Comparison of ENCODE assay signal across 13 cellular contexts in the genomic region with DNA sequence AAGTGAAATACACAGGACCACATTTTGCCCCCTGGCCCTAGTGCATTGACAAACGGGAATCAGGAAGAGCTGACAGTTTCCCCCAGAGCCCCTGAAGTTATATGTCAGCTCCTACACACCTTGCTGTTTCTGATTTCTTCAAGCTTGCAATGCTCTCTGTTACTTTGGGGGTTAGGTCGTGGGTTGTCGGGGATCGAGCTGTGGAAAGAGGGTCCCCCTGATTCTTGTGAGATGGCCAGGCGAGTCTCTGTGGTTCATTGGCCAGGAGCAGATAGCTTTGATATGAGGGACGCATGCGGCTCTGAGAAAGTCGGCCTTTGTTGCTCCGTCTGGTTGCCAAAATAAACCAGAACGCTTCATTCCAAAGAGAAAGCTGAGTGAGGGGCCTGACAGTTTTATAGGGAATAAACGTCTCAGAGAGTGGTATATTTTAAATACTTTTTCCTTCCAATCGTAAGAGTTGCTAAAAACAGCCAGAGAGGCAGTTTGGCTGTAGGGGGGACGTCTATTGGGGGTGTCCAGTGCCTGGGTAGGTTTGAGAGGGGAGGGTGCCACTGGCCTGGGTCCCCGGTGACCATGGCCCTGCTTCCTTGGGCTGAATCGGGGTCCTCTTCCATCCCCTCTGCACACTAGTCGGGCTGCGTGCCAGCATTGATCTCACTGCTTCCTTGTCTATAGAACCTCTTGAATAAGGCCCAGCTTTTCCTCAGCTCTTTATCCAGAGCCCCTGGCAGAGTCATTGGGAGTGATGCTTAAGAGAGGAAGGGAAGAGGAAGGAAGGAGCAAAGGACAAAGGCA. TPM values are rescaled to one million over a fixed set of nuclear protein-coding genes. Genes with fewer than 3 reads are reported as not detected.
DNase-seq lines count a peak whose midpoint lies in the region; ATAC-seq lines count a peak whose summit lies in the region.
"Had no signal": no experiment of that assay in that cellular context is flagged by ENCODE, and none has a peak within 500 bp of the region (broad histone marks: within the 10 kb centered on the region; RNA-seq: fewer than 3 reads in every experiment).

No MANE protein-coding gene starts in this region.

- H3K36me3 Mint-ChIP-seq in activated CD4-positive, alpha-beta T cell treated with anti-CD3 and anti-CD28 coated beads, Interleukin-2, amount 10 ng/mL, durations not matched to agents 24 days and 14 days (ENCODE audit: low read depth), result peaks cover 91% of the 10 kb centered on the region
- peaks cover 70% of the 10 kb centered on the region for H3K36me3 Mint-ChIP-seq in T-cell
- peaks cover 94% of the 10 kb centered on the region for H3K36me3 Mint-ChIP-seq in effector memory CD8-positive, alpha-beta T cell (ENCODE audit: insufficient read depth)

- H3K9ac ChIP-seq in rectal smooth muscle tissue (ENCODE audit: low read length), result no peak overlapping the region

- H3K27me3 Mint-ChIP-seq in activated CD4-positive, alpha-beta T cell treated with anti-CD3 and anti-CD28 coated beads, Interleukin-2, amount 10 ng/mL, durations not matched to agents 24 days and 14 days, result no peaks in the 10 kb centered on the region
- no peaks in the 10 kb centered on the region for H3K27me3 Mint-ChIP-seq in T-cell
- no peaks in the 10 kb centered on the region for H3K27me3 Mint-ChIP-seq in effector memory CD8-positive, alpha-beta T cell
- H3K27me3 Mint-ChIP-seq: type B pancreatic cell had no signal

- no peak overlapping the region for H3K4me3 ChIP-seq in rectal smooth muscle tissue (ENCODE audit: low read length)
- H3K4me3 ChIP-seq: body of pancreas, Peyer's patch had no signal

- no peak for DNase-seq in activated CD4-positive, alpha-beta T cell treated with anti-CD3 and anti-CD28 coated beads, Interleukin-2, amount 10 ng/mL, durations not matched to agents 24 days and 14 days
- DNase-seq in activated CD4-positive, alpha-beta T cell treated with anti-CD3 and anti-CD28 coated beads, Interleukin-2, amount 50 U/mL, for 4 hours, result no peak
- DNase-seq in T-cell (peak in 1 of 34 experiments; percentile 7), NCI-H446 (lab: John Stamatoyannopoulos, UW) (no peak), cerebellar nuclear complex (lab: John Stamatoyannopoulos, UW) (no peak)
- no peak for DNase-seq in effector memory CD8-positive, alpha-beta T cell
- DNase-seq: Calu3; stimulated activated CD4-positive, alpha-beta T cell treated with anti-CD3 and anti-CD28 coated beads, Interleukin-12 subunit alpha, Interleukin-12 subunit beta, amount 100 ng/mL, for 4 hours had no signal

- ATAC-seq in T-cell (replicated peaks in 1 of 4), result no peak
- no peak for ATAC-seq in effector memory CD8-positive, alpha-beta T cell (replicated peaks)
- ATAC-seq in HG02610 (IDR thresholded peaks at IDR 0.05; ENCODE audit: unreplicated experiment), result no peak
- ATAC-seq: body of pancreas had no signal

- peak overlapping the region; percentile 64 for H3K4me3 Mint-ChIP-seq in activated CD4-positive, alpha-beta T cell treated with anti-CD3 and anti-CD28 coated beads, Interleukin-2, amount 10 ng/mL, durations not matched to agents 24 days and 14 days
- H3K4me3 Mint-ChIP-seq in T-cell, result peak overlapping the region; percentile 11 to 49 (median 24)
- peak overlapping the region; percentile 61 to 62 for H3K4me3 Mint-ChIP-seq in effector memory CD8-positive, alpha-beta T cell
- H3K4me3 Mint-ChIP-seq: type B pancreatic cell had no signal

- CTCF ChIA-PET in T-cell (lab: Charles Lee), result interaction anchor here in 1 of 2 donors (0.9 to 2.5 kb wide), 3 partner anchors 15 to 185 kb away, joined by 3 to 14 read pairs (median 3); no protein-coding TSS in a partner anchor

- no peaks in the 10 kb centered on the region for H3K27me3 ChIP-seq in rectal smooth muscle tissue (ENCODE audit: control insufficient read depth, insufficient read depth, low read length)
- H3K27me3 ChIP-seq: body of pancreas, Peyer's patch had no signal

- H3K4me1 ChIP-seq in rectal smooth muscle tissue (ENCODE audit: control insufficient read depth, insufficient read depth, low read length), result peaks cover 51% of the 10 kb centered on the region

- peaks cover 76% of the 10 kb centered on the region for H3K4me1 Mint-ChIP-seq in activated CD4-positive, alpha-beta T cell treated with anti-CD3 and anti-CD28 coated beads, Interleukin-2, amount 10 ng/mL, durations not matched to agents 24 days and 14 days
- peaks cover 70 to 85% (median 82%) of the 10 kb centered on the region in 3 donors for H3K4me1 Mint-ChIP-seq in T-cell
- peaks cover 60 to 65% of the 10 kb centered on the region in 2 donors for H3K4me1 Mint-ChIP-seq in effector memory CD8-positive, alpha-beta T cell (ENCODE audit: low read depth in 2 of 2)

- intact Hi-C loops in activated CD4-positive, alpha-beta T cell treated with anti-CD3 and anti-CD28 coated beads, Interleukin-2, amount 10 ng/mL, durations not matched to agents 24 days and 14 days (cut with micrococcal nuclease), result no loop called here

- no peaks in the 10 kb centered on the region for H3K9me3 Mint-ChIP-seq in activated CD4-positive, alpha-beta T cell treated with anti-CD3 and anti-CD28 coated beads, Interleukin-2, amount 10 ng/mL, durations not matched to agents 24 days and 14 days
- H3K9me3 Mint-ChIP-seq in T-cell, result no peaks in the 10 kb centered on the region
- no peaks in the 10 kb centered on the region for H3K9me3 Mint-ChIP-seq in effector memory CD8-positive, alpha-beta T cell
- H3K9me3 Mint-ChIP-seq: type B pancreatic cell had no signal

- H3K36me3 ChIP-seq in rectal smooth muscle tissue (ENCODE audit: control insufficient read depth, insufficient read depth, low read length), result peaks cover 39% of the 10 kb centered on the region

- POLR2A ChIA-PET in T-cell (lab: Charles Lee), result interaction anchor here in 1 of 2 donors (0.8 to 1.0 kb wide), 3 partner anchors 14 to 20 kb away, joined by 3 to 4 read pairs (median 3); no protein-coding TSS in a partner anchor

- H3K27ac Mint-ChIP-seq in activated CD4-positive, alpha-beta T cell treated with anti-CD3 and anti-CD28 coated beads, Interleukin-2, amount 10 ng/mL, durations not matched to agents 24 days and 14 days, result peak overlapping the region; percentile 74
- peak overlapping the region; percentile 95 to 99 for H3K27ac Mint-ChIP-seq in T-cell
- peak overlapping the region; percentile 88 to 90 for H3K27ac Mint-ChIP-seq in effector memory CD8-positive, alpha-beta T cell

- H3K27ac ChIP-seq in rectal smooth muscle tissue (ENCODE audit: low read depth, low read length), result peak overlapping the region; percentile 68
- H3K27ac ChIP-seq: body of pancreas had no signal

RNA-seq across cellular contexts. Expression of a gene that starts 18.9 kb away (rescaled TPM):
- 607 and 615 TPM in 2 replicates for total RNA-seq in activated CD4-positive, alpha-beta T cell treated with anti-CD3 and anti-CD28 coated beads, Interleukin-2, amount 10 ng/mL, durations not matched to agents 24 days and 14 days
- 100 to 1,000 TPM; 148 to 218 (median 172) TPM for total RNA-seq in T-cell

RNA-seq across cellular contexts. Expression of a gene that starts 28.5 kb away (rescaled TPM):
- 13.4 TPM in 2 replicates for total RNA-seq in activated CD4-positive, alpha-beta T cell treated with anti-CD3 and anti-CD28 coated beads, Interleukin-2, amount 10 ng/mL, durations not matched to agents 24 days and 14 days
- 10 to 100 TPM in 1 of 5 donors, 1 to 10 TPM in 4; 6.7 to 11.4 (median 7.5) TPM for total RNA-seq in T-cell
